ENCODE assay signal across 1 cellular context in genomic region chr5:65066385-65066784, GRCh38.
A peak's percentile ranks its signal among the peaks of the same experiment; 100 is the strongest.
TF ChIP-seq lines count a peak whose summit lies in the region.

No MANE protein-coding gene starts in this region.

TF ChIP-seq in GM12878, 131 proteins besides CTCF, POLR2A, EP300 and RAD21 (continued from another document and continues in another):
- TF ChIP-seq, protein P1, sequence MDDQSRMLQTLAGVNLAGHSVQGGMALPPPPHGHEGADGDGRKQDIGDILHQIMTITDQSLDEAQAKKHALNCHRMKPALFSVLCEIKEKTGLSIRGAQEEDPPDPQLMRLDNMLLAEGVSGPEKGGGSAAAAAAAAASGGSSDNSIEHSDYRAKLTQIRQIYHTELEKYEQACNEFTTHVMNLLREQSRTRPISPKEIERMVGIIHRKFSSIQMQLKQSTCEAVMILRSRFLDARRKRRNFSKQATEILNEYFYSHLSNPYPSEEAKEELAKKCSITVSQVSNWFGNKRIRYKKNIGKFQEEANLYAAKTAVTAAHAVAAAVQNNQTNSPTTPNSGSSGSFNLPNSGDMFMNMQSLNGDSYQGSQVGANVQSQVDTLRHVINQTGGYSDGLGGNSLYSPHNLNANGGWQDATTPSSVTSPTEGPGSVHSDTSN (IDR thresholded peaks at IDR 0.05; ENCODE audit: insufficient replicate concordance, low read depth, low read length), result no peak
- no peak for TF ChIP-seq SMAD5 (IDR thresholded peaks at IDR 0.05; ENCODE audit: low read depth)
- peak; percentile 82 for TF ChIP-seq MEF2A (IDR thresholded peaks at IDR 0.05; ENCODE audit: insufficient read depth, low read depth, low read length)
- TF ChIP-seq CREM (IDR thresholded peaks at IDR 0.05; ENCODE audit: low read depth), result peak; percentile 81
- TF ChIP-seq, protein P2, sequence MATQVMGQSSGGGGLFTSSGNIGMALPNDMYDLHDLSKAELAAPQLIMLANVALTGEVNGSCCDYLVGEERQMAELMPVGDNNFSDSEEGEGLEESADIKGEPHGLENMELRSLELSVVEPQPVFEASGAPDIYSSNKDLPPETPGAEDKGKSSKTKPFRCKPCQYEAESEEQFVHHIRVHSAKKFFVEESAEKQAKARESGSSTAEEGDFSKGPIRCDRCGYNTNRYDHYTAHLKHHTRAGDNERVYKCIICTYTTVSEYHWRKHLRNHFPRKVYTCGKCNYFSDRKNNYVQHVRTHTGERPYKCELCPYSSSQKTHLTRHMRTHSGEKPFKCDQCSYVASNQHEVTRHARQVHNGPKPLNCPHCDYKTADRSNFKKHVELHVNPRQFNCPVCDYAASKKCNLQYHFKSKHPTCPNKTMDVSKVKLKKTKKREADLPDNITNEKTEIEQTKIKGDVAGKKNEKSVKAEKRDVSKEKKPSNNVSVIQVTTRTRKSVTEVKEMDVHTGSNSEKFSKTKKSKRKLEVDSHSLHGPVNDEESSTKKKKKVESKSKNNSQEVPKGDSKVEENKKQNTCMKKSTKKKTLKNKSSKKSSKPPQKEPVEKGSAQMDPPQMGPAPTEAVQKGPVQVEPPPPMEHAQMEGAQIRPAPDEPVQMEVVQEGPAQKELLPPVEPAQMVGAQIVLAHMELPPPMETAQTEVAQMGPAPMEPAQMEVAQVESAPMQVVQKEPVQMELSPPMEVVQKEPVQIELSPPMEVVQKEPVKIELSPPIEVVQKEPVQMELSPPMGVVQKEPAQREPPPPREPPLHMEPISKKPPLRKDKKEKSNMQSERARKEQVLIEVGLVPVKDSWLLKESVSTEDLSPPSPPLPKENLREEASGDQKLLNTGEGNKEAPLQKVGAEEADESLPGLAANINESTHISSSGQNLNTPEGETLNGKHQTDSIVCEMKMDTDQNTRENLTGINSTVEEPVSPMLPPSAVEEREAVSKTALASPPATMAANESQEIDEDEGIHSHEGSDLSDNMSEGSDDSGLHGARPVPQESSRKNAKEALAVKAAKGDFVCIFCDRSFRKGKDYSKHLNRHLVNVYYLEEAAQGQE (IDR thresholded peaks at IDR 0.05; ENCODE audit: low read depth, low read length), result no peak
- no peak for TF ChIP-seq ZNF592 (IDR thresholded peaks at IDR 0.05)
- TF ChIP-seq, protein P3, sequence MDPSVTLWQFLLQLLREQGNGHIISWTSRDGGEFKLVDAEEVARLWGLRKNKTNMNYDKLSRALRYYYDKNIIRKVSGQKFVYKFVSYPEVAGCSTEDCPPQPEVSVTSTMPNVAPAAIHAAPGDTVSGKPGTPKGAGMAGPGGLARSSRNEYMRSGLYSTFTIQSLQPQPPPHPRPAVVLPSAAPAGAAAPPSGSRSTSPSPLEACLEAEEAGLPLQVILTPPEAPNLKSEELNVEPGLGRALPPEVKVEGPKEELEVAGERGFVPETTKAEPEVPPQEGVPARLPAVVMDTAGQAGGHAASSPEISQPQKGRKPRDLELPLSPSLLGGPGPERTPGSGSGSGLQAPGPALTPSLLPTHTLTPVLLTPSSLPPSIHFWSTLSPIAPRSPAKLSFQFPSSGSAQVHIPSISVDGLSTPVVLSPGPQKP (IDR thresholded peaks at IDR 0.05; ENCODE audit: low read depth, low read length), result no peak
- no peak for TF ChIP-seq ATF3 (IDR thresholded peaks at IDR 0.05; ENCODE audit: borderline replicate concordance, extremely low read depth, low read depth, low read length)
- peak; percentile 38; the same call in 1 of the 2 replicates for TF ChIP-seq TCF7 (IDR thresholded peaks at IDR 0.05; ENCODE audit: borderline replicate concordance)
- peak; percentile 90 for TF ChIP-seq BCL11A (IDR thresholded peaks at IDR 0.05; ENCODE audit: low read depth, low read length)
- TF ChIP-seq RBBP5 (conservative IDR thresholded peaks at IDR 0.05), result no peak
- no peak for TF ChIP-seq HDAC2 (IDR thresholded peaks at IDR 0.05)
- TF ChIP-seq, protein P4, sequence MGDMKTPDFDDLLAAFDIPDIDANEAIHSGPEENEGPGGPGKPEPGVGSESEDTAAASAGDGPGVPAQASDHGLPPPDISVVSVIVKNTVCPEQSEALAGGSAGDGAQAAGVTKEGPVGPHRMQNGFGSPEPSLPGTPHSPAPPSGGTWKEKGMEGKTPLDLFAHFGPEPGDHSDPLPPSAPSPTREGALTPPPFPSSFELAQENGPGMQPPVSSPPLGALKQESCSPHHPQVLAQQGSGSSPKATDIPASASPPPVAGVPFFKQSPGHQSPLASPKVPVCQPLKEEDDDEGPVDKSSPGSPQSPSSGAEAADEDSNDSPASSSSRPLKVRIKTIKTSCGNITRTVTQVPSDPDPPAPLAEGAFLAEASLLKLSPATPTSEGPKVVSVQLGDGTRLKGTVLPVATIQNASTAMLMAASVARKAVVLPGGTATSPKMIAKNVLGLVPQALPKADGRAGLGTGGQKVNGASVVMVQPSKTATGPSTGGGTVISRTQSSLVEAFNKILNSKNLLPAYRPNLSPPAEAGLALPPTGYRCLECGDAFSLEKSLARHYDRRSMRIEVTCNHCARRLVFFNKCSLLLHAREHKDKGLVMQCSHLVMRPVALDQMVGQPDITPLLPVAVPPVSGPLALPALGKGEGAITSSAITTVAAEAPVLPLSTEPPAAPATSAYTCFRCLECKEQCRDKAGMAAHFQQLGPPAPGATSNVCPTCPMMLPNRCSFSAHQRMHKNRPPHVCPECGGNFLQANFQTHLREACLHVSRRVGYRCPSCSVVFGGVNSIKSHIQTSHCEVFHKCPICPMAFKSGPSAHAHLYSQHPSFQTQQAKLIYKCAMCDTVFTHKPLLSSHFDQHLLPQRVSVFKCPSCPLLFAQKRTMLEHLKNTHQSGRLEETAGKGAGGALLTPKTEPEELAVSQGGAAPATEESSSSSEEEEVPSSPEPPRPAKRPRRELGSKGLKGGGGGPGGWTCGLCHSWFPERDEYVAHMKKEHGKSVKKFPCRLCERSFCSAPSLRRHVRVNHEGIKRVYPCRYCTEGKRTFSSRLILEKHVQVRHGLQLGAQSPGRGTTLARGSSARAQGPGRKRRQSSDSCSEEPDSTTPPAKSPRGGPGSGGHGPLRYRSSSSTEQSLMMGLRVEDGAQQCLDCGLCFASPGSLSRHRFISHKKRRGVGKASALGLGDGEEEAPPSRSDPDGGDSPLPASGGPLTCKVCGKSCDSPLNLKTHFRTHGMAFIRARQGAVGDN (IDR thresholded peaks at IDR 0.05), result no peak
- TF ChIP-seq GATAD2B (conservative IDR thresholded peaks at IDR 0.05; ENCODE audit: low read depth), result peak; percentile 95
- no peak for TF ChIP-seq RELA (IDR thresholded peaks at IDR 0.05; ENCODE audit: borderline replicate concordance, partially characterized antibody)
- no peak; the same call in 1 of the 2 replicates for TF ChIP-seq MAX (IDR thresholded peaks at IDR 0.05; ENCODE audit: low read depth, low read length)
- peak; percentile 84 for TF ChIP-seq BMI1 (IDR thresholded peaks at IDR 0.05; ENCODE audit: borderline replicate concordance)
- TF ChIP-seq, protein P5, sequence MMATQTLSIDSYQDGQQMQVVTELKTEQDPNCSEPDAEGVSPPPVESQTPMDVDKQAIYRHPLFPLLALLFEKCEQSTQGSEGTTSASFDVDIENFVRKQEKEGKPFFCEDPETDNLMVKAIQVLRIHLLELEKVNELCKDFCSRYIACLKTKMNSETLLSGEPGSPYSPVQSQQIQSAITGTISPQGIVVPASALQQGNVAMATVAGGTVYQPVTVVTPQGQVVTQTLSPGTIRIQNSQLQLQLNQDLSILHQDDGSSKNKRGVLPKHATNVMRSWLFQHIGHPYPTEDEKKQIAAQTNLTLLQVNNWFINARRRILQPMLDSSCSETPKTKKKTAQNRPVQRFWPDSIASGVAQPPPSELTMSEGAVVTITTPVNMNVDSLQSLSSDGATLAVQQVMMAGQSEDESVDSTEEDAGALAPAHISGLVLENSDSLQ (IDR thresholded peaks at IDR 0.05), result 0 out of 2 replicates have a peak, but pooled peaks have one; percentile 4
- 0 out of 2 replicates have a peak, but pooled peaks have one; percentile 14 for TF ChIP-seq GABPA (IDR thresholded peaks at IDR 0.05; ENCODE audit: low read depth)
- no peak for TF ChIP-seq YBX1 (IDR thresholded peaks at IDR 0.05)
- TF ChIP-seq CHD2 (IDR thresholded peaks at IDR 0.05; ENCODE audit: borderline replicate concordance, low read depth, low read length), result peak; percentile 51; the same call in 1 of the 2 replicates
- no peak for TF ChIP-seq ZZZ3 (IDR thresholded peaks at IDR 0.05; ENCODE audit: control insufficient read depth, insufficient read length, low read depth)
- no peak for TF ChIP-seq KDM1A (IDR thresholded peaks at IDR 0.05; ENCODE audit: borderline replicate concordance)
- TF ChIP-seq ESRRA (IDR thresholded peaks at IDR 0.05; ENCODE audit: low read length), result no peak
- TF ChIP-seq ASH2L (IDR thresholded peaks at IDR 0.05; ENCODE audit: borderline replicate concordance, low read depth), result no peak
- peak in 1 of 2 experiments; percentile 62; a peak in 1 of 3 replicates for TF ChIP-seq EGR1 (IDR thresholded peaks at IDR 0.05; ENCODE audit: borderline replicate concordance in 1 of 2, low read depth in 2 of 2, low read length in 2 of 2)
- TF ChIP-seq, protein P6, sequence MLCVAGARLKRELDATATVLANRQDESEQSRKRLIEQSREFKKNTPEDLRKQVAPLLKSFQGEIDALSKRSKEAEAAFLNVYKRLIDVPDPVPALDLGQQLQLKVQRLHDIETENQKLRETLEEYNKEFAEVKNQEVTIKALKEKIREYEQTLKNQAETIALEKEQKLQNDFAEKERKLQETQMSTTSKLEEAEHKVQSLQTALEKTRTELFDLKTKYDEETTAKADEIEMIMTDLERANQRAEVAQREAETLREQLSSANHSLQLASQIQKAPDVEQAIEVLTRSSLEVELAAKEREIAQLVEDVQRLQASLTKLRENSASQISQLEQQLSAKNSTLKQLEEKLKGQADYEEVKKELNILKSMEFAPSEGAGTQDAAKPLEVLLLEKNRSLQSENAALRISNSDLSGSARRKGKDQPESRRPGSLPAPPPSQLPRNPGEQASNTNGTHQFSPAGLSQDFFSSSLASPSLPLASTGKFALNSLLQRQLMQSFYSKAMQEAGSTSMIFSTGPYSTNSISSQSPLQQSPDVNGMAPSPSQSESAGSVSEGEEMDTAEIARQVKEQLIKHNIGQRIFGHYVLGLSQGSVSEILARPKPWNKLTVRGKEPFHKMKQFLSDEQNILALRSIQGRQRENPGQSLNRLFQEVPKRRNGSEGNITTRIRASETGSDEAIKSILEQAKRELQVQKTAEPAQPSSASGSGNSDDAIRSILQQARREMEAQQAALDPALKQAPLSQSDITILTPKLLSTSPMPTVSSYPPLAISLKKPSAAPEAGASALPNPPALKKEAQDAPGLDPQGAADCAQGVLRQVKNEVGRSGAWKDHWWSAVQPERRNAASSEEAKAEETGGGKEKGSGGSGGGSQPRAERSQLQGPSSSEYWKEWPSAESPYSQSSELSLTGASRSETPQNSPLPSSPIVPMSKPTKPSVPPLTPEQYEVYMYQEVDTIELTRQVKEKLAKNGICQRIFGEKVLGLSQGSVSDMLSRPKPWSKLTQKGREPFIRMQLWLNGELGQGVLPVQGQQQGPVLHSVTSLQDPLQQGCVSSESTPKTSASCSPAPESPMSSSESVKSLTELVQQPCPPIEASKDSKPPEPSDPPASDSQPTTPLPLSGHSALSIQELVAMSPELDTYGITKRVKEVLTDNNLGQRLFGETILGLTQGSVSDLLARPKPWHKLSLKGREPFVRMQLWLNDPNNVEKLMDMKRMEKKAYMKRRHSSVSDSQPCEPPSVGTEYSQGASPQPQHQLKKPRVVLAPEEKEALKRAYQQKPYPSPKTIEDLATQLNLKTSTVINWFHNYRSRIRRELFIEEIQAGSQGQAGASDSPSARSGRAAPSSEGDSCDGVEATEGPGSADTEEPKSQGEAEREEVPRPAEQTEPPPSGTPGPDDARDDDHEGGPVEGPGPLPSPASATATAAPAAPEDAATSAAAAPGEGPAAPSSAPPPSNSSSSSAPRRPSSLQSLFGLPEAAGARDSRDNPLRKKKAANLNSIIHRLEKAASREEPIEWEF (IDR thresholded peaks at IDR 0.05; ENCODE audit: insufficient replicate concordance, low read depth, low read length), result no peak
- TF ChIP-seq RUNX3 (IDR thresholded peaks at IDR 0.05; ENCODE audit: low read length), result peak; percentile 99
- TF ChIP-seq NFIC (IDR thresholded peaks at IDR 0.05; ENCODE audit: low read depth, low read length), result peak; percentile 94
- TF ChIP-seq FOXM1 (IDR thresholded peaks at IDR 0.05; ENCODE audit: low read depth, low read length), result peak; percentile 84; the same call in 1 of the 2 replicates
- TF ChIP-seq, protein P7, sequence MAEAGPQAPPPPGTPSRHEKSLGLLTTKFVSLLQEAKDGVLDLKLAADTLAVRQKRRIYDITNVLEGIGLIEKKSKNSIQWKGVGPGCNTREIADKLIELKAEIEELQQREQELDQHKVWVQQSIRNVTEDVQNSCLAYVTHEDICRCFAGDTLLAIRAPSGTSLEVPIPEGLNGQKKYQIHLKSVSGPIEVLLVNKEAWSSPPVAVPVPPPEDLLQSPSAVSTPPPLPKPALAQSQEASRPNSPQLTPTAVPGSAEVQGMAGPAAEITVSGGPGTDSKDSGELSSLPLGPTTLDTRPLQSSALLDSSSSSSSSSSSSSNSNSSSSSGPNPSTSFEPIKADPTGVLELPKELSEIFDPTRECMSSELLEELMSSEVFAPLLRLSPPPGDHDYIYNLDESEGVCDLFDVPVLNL (IDR thresholded peaks at IDR 0.05; ENCODE audit: low read depth, low read length), result no peak
- TF ChIP-seq RB1 (IDR thresholded peaks at IDR 0.05; ENCODE audit: borderline replicate concordance), result no peak
- TF ChIP-seq WRNIP1 (IDR thresholded peaks at IDR 0.05; ENCODE audit: borderline replicate concordance, low read depth, low read length), result no peak
- no peak for TF ChIP-seq NR2C1 (IDR thresholded peaks at IDR 0.05)
- TF ChIP-seq KLF5 (IDR thresholded peaks at IDR 0.05; ENCODE audit: partially characterized antibody), result no peak
